22 cellular contexts compared by ENCODE assay signal in genomic region chr12:1226951-1227350, GRCh38.
DNase-seq lines count a peak whose midpoint lies in the region; ATAC-seq, FAIRE-seq and TF ChIP-seq lines count a peak whose summit lies in the region.
"Had no signal": no experiment of that assay in that cellular context is flagged by ENCODE, and none has a peak within 500 bp of the region (broad histone marks: within the 10 kb centered on the region; RNA-seq: fewer than 3 reads in every experiment).

No MANE protein-coding gene starts in this region.

- H3K36me3 Mint-ChIP-seq in T-helper 17 cell (ENCODE audit: low read depth) (peaks cover 4% of the 10 kb centered on the region), memory B cell (peaks cover 17% of the 10 kb centered on the region)
- peaks cover 14% of the 10 kb centered on the region for H3K36me3 Mint-ChIP-seq in activated T-helper 2 cell treated with anti-CD3 and anti-CD28 coated beads, Interferon-gamma antibody, Interleukin-2, Interleukin-4, amounts not matched to agents 10 μg/mL and 5 μg/mL and 100 μg/mL, durations not matched to agents 14 hours and 24 hours and 36 hours (ENCODE audit: low read depth)

- H3K27me3 Mint-ChIP-seq in T-helper 17 cell (no peaks in the 10 kb centered on the region), memory B cell (no peaks in the 10 kb centered on the region)
- H3K27me3 Mint-ChIP-seq in activated T-helper 2 cell treated with anti-CD3 and anti-CD28 coated beads, Interferon-gamma antibody, Interleukin-2, Interleukin-4, amounts not matched to agents 10 μg/mL and 5 μg/mL and 100 μg/mL, durations not matched to agents 14 hours and 24 hours and 36 hours (ENCODE audit: low read depth) = peaks cover 2% of the 10 kb centered on the region
- H3K27me3 Mint-ChIP-seq: CD8-positive, alpha-beta memory T cell had no signal

- H3K4me1 Mint-ChIP-seq in T-helper 17 cell (peaks cover 22% of the 10 kb centered on the region), memory B cell (peaks cover 15% of the 10 kb centered on the region)
- peaks cover 20% of the 10 kb centered on the region for H3K4me1 Mint-ChIP-seq in activated T-helper 2 cell treated with anti-CD3 and anti-CD28 coated beads, Interferon-gamma antibody, Interleukin-2, Interleukin-4, amounts not matched to agents 10 μg/mL and 5 μg/mL and 100 μg/mL, durations not matched to agents 14 hours and 24 hours and 36 hours (ENCODE audit: low read depth)
- H3K4me1 Mint-ChIP-seq: brain had no signal

- peak overlapping the region; percentile 47 for H3K4me3 Mint-ChIP-seq in T-helper 17 cell
- peak overlapping the region; percentile 34 for H3K4me3 Mint-ChIP-seq in memory B cell
- H3K4me3 Mint-ChIP-seq in activated T-helper 2 cell treated with anti-CD3 and anti-CD28 coated beads, Interferon-gamma antibody, Interleukin-2, Interleukin-4, amounts not matched to agents 10 μg/mL and 5 μg/mL and 100 μg/mL, durations not matched to agents 14 hours and 24 hours and 36 hours (ENCODE audit: low read depth) = no peak overlapping the region
- H3K4me3 Mint-ChIP-seq: brain had no signal

- intact Hi-C loops in activated T-helper 2 cell treated with anti-CD3 and anti-CD28 coated beads, Interferon-gamma antibody, Interleukin-2, Interleukin-4, amounts not matched to agents 10 μg/mL and 5 μg/mL and 100 μg/mL, durations not matched to agents 14 hours and 24 hours and 36 hours (cut with micrococcal nuclease) = loop anchor here (1.0 to 5.0 kb wide), 4 partner anchors 14 to 245 kb away; no protein-coding TSS in a partner anchor

- no peaks in the 10 kb centered on the region for H3K4me1 ChIP-seq in suprapubic skin
- H3K4me1 ChIP-seq: prostate gland had no signal

- 83% methylated on average over 3 of the region's 3 CpGs for WGBS in suprapubic skin

- no peak for TF ChIP-seq EP300 in suprapubic skin (IDR thresholded peaks at IDR 0.05)

- DNase-seq in NOMO-1 treated with DMSO at 0.1 percent for 48 hours (lab: John Stamatoyannopoulos, UW; ENCODE audit: unreplicated experiment) (peak; percentile 19), NOMO-1 treated with dmso at 0.1 percent for 144 hours (lab: John Stamatoyannopoulos, UW; ENCODE audit: unreplicated experiment) (no peak), GM18507 (ENCODE audit: extremely low spot score, insufficient read length, low read depth) (no peak), T-helper 17 cell (no peak), memory B cell (ENCODE audit: low spot score in 2 of 2) (no peak), suprapubic skin (ENCODE audit: low spot score in 2 of 2) (no peak), NCI-H2081 (lab: John Stamatoyannopoulos, UW) (no peak)
- DNase-seq in activated T-helper 2 cell treated with anti-CD3 and anti-CD28 coated beads, Interferon-gamma antibody, Interleukin-2, Interleukin-4, amounts not matched to agents 10 μg/mL and 5 μg/mL and 100 μg/mL, durations not matched to agents 14 hours and 24 hours and 36 hours (ENCODE audit: low spot score) = no peak
- DNase-seq: 8988T; activated CD8-positive, alpha-beta memory T cell treated with anti-CD3 and anti-CD28 coated beads for 24 hours; AML-193; CD8-positive, alpha-beta memory T cell; DMS153; mammary epithelial cell; NCI-H1694 treated with DMSO at 0.1 percent for 48 hours; NCI-H526; T-helper 9 cell; trophoblast cell had no signal

- H3K9me3 ChIP-seq in T-helper 17 cell (ENCODE audit: control insufficient read depth, low read length, poor library complexity, severe bottlenecking) (no peaks in the 10 kb centered on the region), suprapubic skin (no peaks in the 10 kb centered on the region)
- H3K9me3 ChIP-seq: prostate gland had no signal

- FAIRE-seq in GM18507 (lab: Jason Lieb, UNC) = peak; percentile 12

- H3K27me3 ChIP-seq in suprapubic skin = no peaks in the 10 kb centered on the region

- TF ChIP-seq POLR2A in suprapubic skin (IDR thresholded peaks at IDR 0.05) = no peak

- no peak overlapping the region for H3K4me3 ChIP-seq in suprapubic skin
- H3K4me3 ChIP-seq: prostate gland had no signal

- no peaks in the 10 kb centered on the region for H3K36me3 ChIP-seq in suprapubic skin
- H3K36me3 ChIP-seq: prostate gland had no signal

- ATAC-seq in T-helper 17 cell (no peak), memory B cell (ENCODE audit: low read depth) (peak; percentile 21)

- H3K27ac Mint-ChIP-seq in T-helper 17 cell (peak overlapping the region; percentile 74), memory B cell (peak overlapping the region; percentile 54)
- no peak overlapping the region for H3K27ac Mint-ChIP-seq in activated T-helper 2 cell treated with anti-CD3 and anti-CD28 coated beads, Interferon-gamma antibody, Interleukin-2, Interleukin-4, amounts not matched to agents 10 μg/mL and 5 μg/mL and 100 μg/mL, durations not matched to agents 14 hours and 24 hours and 36 hours
- H3K27ac Mint-ChIP-seq: brain had no signal

- no peak for TF ChIP-seq CTCF in suprapubic skin (IDR thresholded peaks at IDR 0.05)

- H3K9me3 Mint-ChIP-seq in memory B cell = peaks cover 4% of the 10 kb centered on the region
- H3K9me3 Mint-ChIP-seq in activated T-helper 2 cell treated with anti-CD3 and anti-CD28 coated beads, Interferon-gamma antibody, Interleukin-2, Interleukin-4, amounts not matched to agents 10 μg/mL and 5 μg/mL and 100 μg/mL, durations not matched to agents 14 hours and 24 hours and 36 hours = peaks cover 1% of the 10 kb centered on the region
- H3K9me3 Mint-ChIP-seq: CD8-positive, alpha-beta memory T cell had no signal

- no peak overlapping the region for H3K27ac ChIP-seq in suprapubic skin
- H3K27ac ChIP-seq: epithelial cell of prostate, KMS-11, prostate gland had no signal
